ENCODE assay signal across 8 cellular contexts in genomic region chr16:84144301-84144858, GRCh38. TPM values are rescaled to one million over a fixed set of nuclear protein-coding genes. Genes with fewer than 3 reads are reported as not detected.
DNase-seq lines count a peak whose midpoint lies in the region; ATAC-seq and TF ChIP-seq lines count a peak whose summit lies in the region.

No MANE protein-coding gene starts in this region.

- peak; percentile 11 for DNase-seq in activated CD4-positive, alpha-beta T cell treated with anti-CD3 and anti-CD28 coated beads for 1 hour
- DNase-seq in coronary artery (ENCODE audit: low spot score) = no peak
- DNase-seq in lower lobe of right lung = peak; percentile 63
- DNase-seq in stimulated activated CD8-positive, alpha-beta memory T cell treated with anti-CD3 and anti-CD28 coated beads, Interleukin-15, amount 100 ng/mL, for 1 hour (ENCODE audit: low read depth) = peak; percentile 5

- intact Hi-C loops in lower lobe of right lung (cut with DNase I) = no loop called here

- peak overlapping the region; percentile 79 for H3K4me3 ChIP-seq in GM12875 (ENCODE audit: low read depth, low read length)
- H3K4me3 ChIP-seq in HUES6 (ENCODE audit: low read depth, low read length) = peak overlapping the region; percentile 95
- peak overlapping the region; percentile 98 for H3K4me3 ChIP-seq in coronary artery
- H3K4me3 ChIP-seq in lower lobe of right lung = peak overlapping the region; percentile 85

- H3K4me1 ChIP-seq in HUES6 (ENCODE audit: control insufficient read depth, insufficient read depth, low read length) (peaks cover 10% of the 10 kb centered on the region), lower lobe of right lung (peaks cover 13% of the 10 kb centered on the region)

- TF ChIP-seq CTCF in GM12875 (IDR thresholded peaks at IDR 0.05; ENCODE audit: borderline replicate concordance, insufficient read depth, low read depth, low read length) (0 out of 2 replicates have a peak, but pooled peaks have one; percentile 19), coronary artery (IDR thresholded peaks at IDR 0.05) (no peak), lower lobe of right lung (IDR thresholded peaks at IDR 0.05) (no peak)

- peak; percentile 54 to 72 for ATAC-seq in lower lobe of right lung
- no peak for ATAC-seq in HG03108 (IDR thresholded peaks at IDR 0.05; ENCODE audit: unreplicated experiment)
- ATAC-seq in HG02571 (IDR thresholded peaks at IDR 0.05; ENCODE audit: unreplicated experiment) = no peak

- peaks cover 11% of the 10 kb centered on the region for H3K27me3 ChIP-seq in HUES6 (ENCODE audit: control insufficient read depth, insufficient read depth, low read length)
- no peaks in the 10 kb centered on the region for H3K27me3 ChIP-seq in lower lobe of right lung (ENCODE audit: low read depth)

- H3K36me3 ChIP-seq in HUES6 (ENCODE audit: control insufficient read depth, insufficient read depth, low read length) (no peaks in the 10 kb centered on the region), lower lobe of right lung (no peaks in the 10 kb centered on the region)

- H3K9me3 ChIP-seq in HUES6 (ENCODE audit: control insufficient read depth, insufficient read depth, low read depth, low read length) (no peaks in the 10 kb centered on the region), lower lobe of right lung (no peaks in the 10 kb centered on the region)

- H3K27ac ChIP-seq in HUES6 (ENCODE audit: low read depth, low read length) (peak overlapping the region; percentile 23; the same call in 1 of the 2 replicates), coronary artery (peak overlapping the region; percentile 70 to 87), lower lobe of right lung (peak overlapping the region; percentile 60)

- peak overlapping the region; percentile 70 for H3K9ac ChIP-seq in HUES6 (ENCODE audit: low read length)

RNA-seq across cellular contexts. Expression of gene HSDL1, which starts 0.6 kb away (rescaled TPM):
- total RNA-seq in lower lobe of right lung = 22.5 TPM

RNA-seq across cellular contexts. Expression of gene DNAAF1, which starts 0.7 kb away (rescaled TPM):
- total RNA-seq in lower lobe of right lung = 18.8 TPM

RNA-seq across cellular contexts. Expression of gene MBTPS1, which starts 27.6 kb away (rescaled TPM):
- total RNA-seq in lower lobe of right lung = 94.7 TPM

RNA-seq across cellular contexts. Expression of gene TAF1C, which starts 42.5 kb away (rescaled TPM):
- 60.6 TPM for total RNA-seq in lower lobe of right lung

RNA-seq across cellular contexts. Expression of gene ADAD2, which starts 46.6 kb away (rescaled TPM):
- total RNA-seq in lower lobe of right lung = not detected

Comparison
In these comparisons a context has a peak if more than half of its experiments do, and no peak if none do; other contexts are left out.
1. H3K27ac ChIP-seq: peak in every context shown above with its lines; median percentile 78 in coronary artery; 60 in lower lobe of right lung; 23 in HUES6.
2. ATAC-seq: peak in lower lobe of right lung (2 of 2); none in HG03108 (single experiment) and HG02571 (single experiment).
3. Peak in every context shown above with its lines, with median percentiles within 50 percentile points of each other: H3K4me3 ChIP-seq.